In genomic region chr11:21180194-21180593, GRCh38 we compare ENCODE assay signal across 27 cellular contexts.
"Had no signal": no experiment of that assay in that cellular context is flagged by ENCODE, and none has a peak within 500 bp of the region (broad histone marks: within the 10 kb centered on the region; RNA-seq: fewer than 3 reads in every experiment).

No MANE protein-coding gene starts in this region.

- DNase-seq: activated B cell treated with CpG ODN at 0.5 μM for 24 hours; activated CD4-positive, alpha-beta memory T cell treated with anti-CD3 and anti-CD28 coated beads for 36 hours; activated CD4-positive, alpha-beta T cell treated with anti-CD3 and anti-CD28 coated beads for 4 hours; activated CD4-positive, alpha-beta T cell treated with anti-CD3 and anti-CD28 coated beads, Interleukin-2, amount 10 ng/mL, durations not matched to agents 24 days and 14 days; activated CD4-positive, alpha-beta T cell treated with anti-CD3 and anti-CD28 coated beads, Interleukin-2, amount 50 U/mL, for 1 hour; activated CD4-positive, alpha-beta T cell treated with anti-CD3 and anti-CD28 coated beads, Interleukin-2, amount 50 U/mL, for 4 hours; activated CD4-positive, CD25-positive, alpha-beta regulatory T cell treated with anti-CD3 and anti-CD28 coated beads, Interleukin-2, amount 50 U/mL, for 72 hours; activated CD8-positive, alpha-beta memory T cell treated with anti-CD3 and anti-CD28 coated beads, Interleukin-2, amount 50 U/mL, for 4 hours; activated CD8-positive, alpha-beta T cell treated with anti-CD3 and anti-CD28 coated beads for 36 hours; activated effector memory CD4-positive, alpha-beta T cell treated with anti-CD3 and anti-CD28 coated beads, Interleukin-2, amount 50 U/mL, for 16 hours; activated gamma-delta T cell treated with Interleukin-2 at 50 U/mL for 16 hours; activated naive CD4-positive, alpha-beta T cell; activated naive CD4-positive, alpha-beta T cell treated with anti-CD3 and anti-CD28 coated beads for 36 hours; activated naive CD4-positive, alpha-beta T cell treated with anti-CD3 and anti-CD28 coated beads, Interleukin-2, amount 50 U/mL, for 16 hours; activated naive CD8-positive, alpha-beta T cell treated with anti-CD3 and anti-CD28 coated beads for 36 hours; activated T-cell treated with anti-CD3 and anti-CD28 coated beads for 4 hours; activated T-cell treated with anti-CD3 and anti-CD28 coated beads, Interleukin-2, amount 50 U/mL, for 1 hour; activated T-cell treated with anti-CD3 and anti-CD28 coated beads, Interleukin-2, amount 50 U/mL, for 4 hours; activated T-cell treated with anti-CD3 and anti-CD28 coated beads, Interleukin-2, amount 50 U/mL, for 72 hours; adrenal gland; amniotic stem cell; aorta; body of pancreas; brain microvascular endothelial cell; central memory CD4-positive, alpha-beta T cell; T-helper 2 cell; T-helper 9 cell had no signal
